1 cellular context compared by ENCODE assay signal in the genomic region with DNA sequence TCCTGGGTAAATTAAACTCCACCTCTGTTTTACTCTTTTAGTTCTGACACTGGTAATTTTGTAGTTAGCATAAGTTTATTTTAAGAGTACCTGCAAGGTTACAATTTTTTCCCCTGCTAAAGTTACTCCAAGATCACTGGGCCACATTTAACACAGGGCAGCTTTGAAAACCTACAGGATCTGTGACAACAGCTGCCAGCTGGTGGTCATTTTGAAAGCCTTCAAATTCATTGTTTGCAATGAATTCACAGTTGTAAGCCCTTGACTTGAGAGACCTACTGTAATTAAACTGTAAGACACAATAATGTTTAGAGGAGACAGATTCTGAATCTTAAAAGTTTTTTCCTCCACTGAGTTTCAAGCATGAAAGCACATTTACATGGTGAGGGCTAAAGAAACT.
TF ChIP-seq lines count a peak whose summit lies in the region.

No MANE protein-coding gene starts in this region.

TF ChIP-seq in GM23338, 12 proteins besides CTCF, POLR2A, EP300 and RAD21 (continued from another document):
- TF ChIP-seq, protein P1, sequence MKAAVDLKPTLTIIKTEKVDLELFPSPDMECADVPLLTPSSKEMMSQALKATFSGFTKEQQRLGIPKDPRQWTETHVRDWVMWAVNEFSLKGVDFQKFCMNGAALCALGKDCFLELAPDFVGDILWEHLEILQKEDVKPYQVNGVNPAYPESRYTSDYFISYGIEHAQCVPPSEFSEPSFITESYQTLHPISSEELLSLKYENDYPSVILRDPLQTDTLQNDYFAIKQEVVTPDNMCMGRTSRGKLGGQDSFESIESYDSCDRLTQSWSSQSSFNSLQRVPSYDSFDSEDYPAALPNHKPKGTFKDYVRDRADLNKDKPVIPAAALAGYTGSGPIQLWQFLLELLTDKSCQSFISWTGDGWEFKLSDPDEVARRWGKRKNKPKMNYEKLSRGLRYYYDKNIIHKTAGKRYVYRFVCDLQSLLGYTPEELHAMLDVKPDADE (IDR thresholded peaks at IDR 0.05): no peak
- TF ChIP-seq ZNF114 (CRISPR knock-in tag; IDR thresholded peaks at IDR 0.05) (no peak), JUNB (IDR thresholded peaks at IDR 0.05; ENCODE audit: unreplicated experiment) (no peak)
